Comparison of ENCODE assay signal across 14 cellular contexts in the genomic region with DNA sequence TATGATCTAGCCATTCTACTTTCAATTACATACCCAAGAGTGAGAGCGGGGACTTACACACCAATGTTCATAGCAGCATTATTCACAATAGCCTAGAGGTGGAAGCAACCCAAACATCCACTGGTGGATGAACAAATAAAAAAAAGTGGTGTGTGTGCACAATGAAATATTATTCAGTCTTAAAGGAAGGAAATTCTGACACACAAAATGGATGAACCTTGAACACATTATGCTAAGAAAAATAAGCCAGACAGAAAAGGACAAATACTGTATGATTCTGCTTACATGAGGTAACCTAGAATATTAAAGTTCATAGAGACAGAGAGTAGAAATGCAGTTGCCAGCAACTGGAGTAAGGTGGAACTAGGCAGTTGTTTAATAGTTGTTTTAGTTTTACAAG. TPM values are rescaled to one million over a fixed set of nuclear protein-coding genes. Genes with fewer than 3 reads are reported as not detected.
DNase-seq lines count a peak whose midpoint lies in the region; ATAC-seq, FAIRE-seq and TF ChIP-seq lines count a peak whose summit lies in the region.
"Had no signal": no experiment of that assay in that cellular context is flagged by ENCODE, and none has a peak within 500 bp of the region (broad histone marks: within the 10 kb centered on the region; RNA-seq: fewer than 3 reads in every experiment).

No MANE protein-coding gene starts in this region.

- H3K27ac ChIP-seq in naive thymus-derived CD4-positive, alpha-beta T cell (ENCODE audit: low read depth, low read length) = no peak overlapping the region
- H3K27ac ChIP-seq: BLaER1 had no signal

- H3K27me3 ChIP-seq in Caco-2 (replicated peaks; ENCODE audit: control insufficient read depth, insufficient read depth, low read length) = no peaks in the 10 kb centered on the region
- H3K27me3 ChIP-seq in naive thymus-derived CD4-positive, alpha-beta T cell (ENCODE audit: control insufficient read depth in 2 of 2, insufficient read depth in 2 of 2, low read length in 2 of 2) = no peaks in the 10 kb centered on the region
- H3K27me3 ChIP-seq: BLaER1 had no signal

- no peak for TF ChIP-seq POLR2A in GM12891 (IDR thresholded peaks at IDR 0.05; ENCODE audit: low read depth, low read length)

- DNase-seq in Caco-2 (no peak), GM12891 (ENCODE audit: insufficient read length, low spot score) (no peak), chondrocyte (ENCODE audit: low spot score) (no peak)
- no peak for DNase-seq in naive thymus-derived CD4-positive, alpha-beta T cell
- no peak for DNase-seq in activated CD4-positive, alpha-beta T cell treated with anti-CD3 and anti-CD28 coated beads, Interleukin-2, amount 50 U/mL, for 1 hour
- DNase-seq: H9, Kasumi-1, NCI-H1930, NCI-H2171, NCI-H774 had no signal

- TF ChIP-seq CTCF in Caco-2 (IDR thresholded peaks at IDR 0.05; ENCODE audit: insufficient read depth in 1 of 2, low read depth in 1 of 2, low read length in 1 of 2, severe bottlenecking in 1 of 2, unreplicated experiment in 1 of 2) (no peak), chondrocyte (IDR thresholded peaks at IDR 0.05) (no peak)

- no TSS peak for BruUV-seq in Caco-2 (replicated peaks; lab: Mats Ljungman, UMichigan)

- POLR2A ChIA-PET in Caco-2 (lab: Charles Lee) = interaction anchor here (1.0 kb wide), 1 partner anchor 56 kb away, joined by 3 read pairs; the partner anchor contains the start of gene EGR1
- POLR2A ChIA-PET in naive thymus-derived CD4-positive, alpha-beta T cell (lab: Charles Lee) = no interaction called here

- intact Hi-C loops in Caco-2 (cut with micrococcal nuclease; ENCODE audit: unreplicated experiment) = no loop called here
- intact Hi-C loops in naive thymus-derived CD4-positive, alpha-beta T cell (cut with micrococcal nuclease) = no loop called here

- CTCF ChIA-PET in Caco-2 (lab: Charles Lee) = interaction anchor here (0.7 to 1.0 kb wide), 2 partner anchors 17 to 26 kb away, joined by 3 to 4 read pairs; no protein-coding TSS in a partner anchor
- CTCF ChIA-PET in naive thymus-derived CD4-positive, alpha-beta T cell (lab: Charles Lee) = interaction anchor here (0.6 to 1.0 kb wide), 3 partner anchors 17 to 323 kb away, joined by 3 read pairs; no protein-coding TSS in a partner anchor

- peak overlapping the region; percentile 9 for H3K4me3 Mint-ChIP-seq in Caco-2 (ENCODE audit: unreplicated experiment)
- H3K4me3 Mint-ChIP-seq in activated T-helper 17 cell treated with anti-CD3 and anti-CD28 coated beads, Interleukin-2, amount 50 U/mL, for 72 hours = no peak overlapping the region
- no peak overlapping the region for H3K4me3 Mint-ChIP-seq in naive thymus-derived CD4-positive, alpha-beta T cell
- no peak overlapping the region for H3K4me3 Mint-ChIP-seq in chondrocyte (ENCODE audit: unreplicated experiment)
- H3K4me3 Mint-ChIP-seq: H9 had no signal

- H3K9me3 Mint-ChIP-seq in Caco-2 (ENCODE audit: unreplicated experiment) (no peaks in the 10 kb centered on the region), chondrocyte (ENCODE audit: low read depth) (no peaks in the 10 kb centered on the region)
- no peaks in the 10 kb centered on the region for H3K9me3 Mint-ChIP-seq in activated T-helper 17 cell treated with anti-CD3 and anti-CD28 coated beads, Interleukin-2, amount 50 U/mL, for 72 hours
- H3K9me3 Mint-ChIP-seq in naive thymus-derived CD4-positive, alpha-beta T cell = no peaks in the 10 kb centered on the region
- H3K9me3 Mint-ChIP-seq: H9 had no signal

- peaks cover 2% of the 10 kb centered on the region for H3K36me3 ChIP-seq in Caco-2 (ENCODE audit: control insufficient read depth, insufficient read depth, low read length)
- H3K36me3 ChIP-seq in naive thymus-derived CD4-positive, alpha-beta T cell (ENCODE audit: control insufficient read depth in 2 of 3, insufficient read depth in 3 of 3, low read length in 3 of 3) = peaks cover 2 to 31% (median 7%) of the 10 kb centered on the region in 3 experiments

- H3K4me3 ChIP-seq in Caco-2 (ENCODE audit: low read depth, low read length) = no peak overlapping the region
- H3K4me3 ChIP-seq in naive thymus-derived CD4-positive, alpha-beta T cell (ENCODE audit: low read length) = no peak overlapping the region
- H3K4me3 ChIP-seq: BLaER1 had no signal

- peaks cover 19% of the 10 kb centered on the region for H3K4me1 Mint-ChIP-seq in Caco-2 (ENCODE audit: low read depth, unreplicated experiment)
- peaks cover 11% of the 10 kb centered on the region for H3K4me1 Mint-ChIP-seq in activated T-helper 17 cell treated with anti-CD3 and anti-CD28 coated beads, Interleukin-2, amount 50 U/mL, for 72 hours
- peaks cover 12 to 31% (median 22%) of the 10 kb centered on the region in 7 donors for H3K4me1 Mint-ChIP-seq in naive thymus-derived CD4-positive, alpha-beta T cell
- peaks cover 12% of the 10 kb centered on the region for H3K4me1 Mint-ChIP-seq in chondrocyte (ENCODE audit: low read depth)

- H3K36me3 Mint-ChIP-seq in Caco-2 (ENCODE audit: insufficient read depth, unreplicated experiment) = peaks cover 90% of the 10 kb centered on the region
- peaks cover 82% of the 10 kb centered on the region for H3K36me3 Mint-ChIP-seq in activated T-helper 17 cell treated with anti-CD3 and anti-CD28 coated beads, Interleukin-2, amount 50 U/mL, for 72 hours (ENCODE audit: low read depth)
- peaks cover 0 to 19% (median 6%) of the 10 kb centered on the region in 5 donors for H3K36me3 Mint-ChIP-seq in naive thymus-derived CD4-positive, alpha-beta T cell
- H3K36me3 Mint-ChIP-seq in chondrocyte (ENCODE audit: low read depth) = peaks cover 13% of the 10 kb centered on the region

- no peaks in the 10 kb centered on the region for H3K9me3 ChIP-seq in Caco-2
- no peaks in the 10 kb centered on the region for H3K9me3 ChIP-seq in naive thymus-derived CD4-positive, alpha-beta T cell (ENCODE audit: control insufficient read depth in 2 of 3, low read length in 3 of 3)
- H3K9me3 ChIP-seq: BLaER1 had no signal

- H3K27me3 Mint-ChIP-seq in Caco-2 (ENCODE audit: insufficient read depth, unreplicated experiment) (no peaks in the 10 kb centered on the region), chondrocyte (ENCODE audit: low read depth) (no peaks in the 10 kb centered on the region)
- H3K27me3 Mint-ChIP-seq in activated T-helper 17 cell treated with anti-CD3 and anti-CD28 coated beads, Interleukin-2, amount 50 U/mL, for 72 hours = no peaks in the 10 kb centered on the region
- no peaks in the 10 kb centered on the region for H3K27me3 Mint-ChIP-seq in naive thymus-derived CD4-positive, alpha-beta T cell

- FAIRE-seq in GM12891 (lab: Jason Lieb, UNC) = no peak

- peak overlapping the region; percentile 35 for H3K27ac Mint-ChIP-seq in Caco-2 (ENCODE audit: unreplicated experiment)
- H3K27ac Mint-ChIP-seq in activated T-helper 17 cell treated with anti-CD3 and anti-CD28 coated beads, Interleukin-2, amount 50 U/mL, for 72 hours = peak overlapping the region; percentile 53
- peak overlapping the region in 7 of 9 donors; percentile 0 to 59 (median 15) for H3K27ac Mint-ChIP-seq in naive thymus-derived CD4-positive, alpha-beta T cell
- H3K27ac Mint-ChIP-seq in chondrocyte (ENCODE audit: unreplicated experiment) = no peak overlapping the region

- H3K4me1 ChIP-seq in Caco-2 = peaks cover 14% of the 10 kb centered on the region
- H3K4me1 ChIP-seq in naive thymus-derived CD4-positive, alpha-beta T cell (ENCODE audit: control insufficient read depth in 2 of 2, insufficient read depth in 2 of 2, low read length in 2 of 2) = no peaks in the 10 kb centered on the region

- ATAC-seq in activated T-helper 17 cell treated with anti-CD3 and anti-CD28 coated beads, Interleukin-2, amount 50 U/mL, for 72 hours (replicated peaks) = peak; percentile 21
- no peak for ATAC-seq in naive thymus-derived CD4-positive, alpha-beta T cell
- ATAC-seq in GM21528 (IDR thresholded peaks at IDR 0.05; ENCODE audit: low FRiP score, unreplicated experiment) = no peak
- ATAC-seq: Right ventricle myocardium inferior had no signal

TF ChIP-seq in GM12891, 5 proteins besides CTCF, POLR2A, EP300 and RAD21:
- TF ChIP-seq POLR2AphosphoS5 (IDR thresholded peaks at IDR 0.05; ENCODE audit: low read depth, low read length) (peak; percentile 26; the same call in 1 of the 2 replicates), TAF1 (IDR thresholded peaks at IDR 0.05; ENCODE audit: low read depth, low read length) (no peak), SPI1 (IDR thresholded peaks at IDR 0.05; ENCODE audit: low read depth, low read length) (no peak)

RNA-seq across cellular contexts. Expression of gene ETF1, which starts 22.1 kb away (rescaled TPM):
- total RNA-seq in Caco-2 (2022) = 179 and 184 TPM in 2 replicates
- 58.5 TPM for polyA plus RNA-seq in GM12891 (2012; ENCODE audit: low read depth, missing spikeins)
- total RNA-seq in activated T-helper 17 cell treated with anti-CD3 and anti-CD28 coated beads, Interleukin-2, amount 50 U/mL, for 72 hours = 100 to 1,000 TPM in 1 of 2 donors, 10 to 100 TPM in 1; 73.0 to 159 TPM
- total RNA-seq in naive thymus-derived CD4-positive, alpha-beta T cell = 100 to 1,000 TPM in 2 of 5 experiments, 10 to 100 TPM in 3; 40.6 to 137 (median 84.1) TPM
- polyA plus RNA-seq in naive thymus-derived CD4-positive, alpha-beta T cell = 10 to 100 TPM; 19.0 to 21.8 TPM
- 85.2 to 92.1 TPM (median 88.6 TPM) in 3 replicates for total RNA-seq in chondrocyte

RNA-seq across cellular contexts. Expression of gene HSPA9, which starts 54.2 kb away (rescaled TPM):
- total RNA-seq in Caco-2 (2022) (533 and 537 TPM in 2 replicates), chondrocyte (164 to 241 TPM (median 237 TPM) in 3 replicates)
- polyA plus RNA-seq in GM12891 (2012; ENCODE audit: low read depth, missing spikeins) = 181 TPM
- 100 to 1,000 TPM; 220 to 398 TPM for total RNA-seq in activated T-helper 17 cell treated with anti-CD3 and anti-CD28 coated beads, Interleukin-2, amount 50 U/mL, for 72 hours
- 100 to 1,000 TPM; 152 to 274 (median 185) TPM for total RNA-seq in naive thymus-derived CD4-positive, alpha-beta T cell
- polyA plus RNA-seq in naive thymus-derived CD4-positive, alpha-beta T cell = 100 to 1,000 TPM; 143 to 171 TPM

RNA-seq across cellular contexts. Expression of gene EGR1, which starts 55.7 kb away (rescaled TPM):
- total RNA-seq in Caco-2 (2022) (83.7 and 84.0 TPM in 2 replicates), chondrocyte (47.6 to 103 TPM (median 82.5 TPM) in 3 replicates)
- polyA plus RNA-seq in GM12891 (2012; ENCODE audit: low read depth, missing spikeins) = 21.4 TPM
- total RNA-seq in activated T-helper 17 cell treated with anti-CD3 and anti-CD28 coated beads, Interleukin-2, amount 50 U/mL, for 72 hours = 10 to 100 TPM; 14.0 to 77.6 TPM
- total RNA-seq in naive thymus-derived CD4-positive, alpha-beta T cell = 10 to 100 TPM in 3 of 5 experiments, under 1 TPM in 2; 0.57 to 68.6 (median 12.8) TPM
- under 1 TPM in 1 of 2 donors, not detected in 1; 0.14 TPM for polyA plus RNA-seq in naive thymus-derived CD4-positive, alpha-beta T cell
